ENCODE assay signal across 25 cellular contexts in the genomic region with DNA sequence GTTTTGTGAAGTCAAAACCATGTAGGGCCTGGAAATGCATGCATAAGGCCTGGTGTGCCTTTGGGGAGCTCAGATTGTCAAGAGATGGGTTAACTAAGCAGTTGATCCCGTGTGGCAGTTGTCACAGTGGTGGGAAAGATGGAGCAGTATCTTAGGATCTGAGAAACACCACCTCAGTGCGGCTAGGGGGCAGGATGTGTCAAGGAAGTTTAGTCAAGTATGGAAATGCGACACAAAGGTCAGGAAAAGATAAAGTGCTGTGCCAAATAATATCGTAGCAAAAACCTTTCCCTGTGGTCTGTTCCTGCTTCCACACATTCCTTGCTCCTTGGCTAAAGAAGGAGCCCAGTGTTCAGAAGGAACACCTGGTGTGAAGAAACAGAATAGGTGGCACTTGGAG.
"Had no signal": no experiment of that assay in that cellular context is flagged by ENCODE, and none has a peak within 500 bp of the region (broad histone marks: within the 10 kb centered on the region; RNA-seq: fewer than 3 reads in every experiment).

No MANE protein-coding gene starts in this region.

- H3K27ac Mint-ChIP-seq: activated CD4-positive, alpha-beta memory T cell treated with anti-CD3 and anti-CD28 coated beads, Interleukin-2, amount 10 ng/mL, durations not matched to agents 7 days and 5 days; activated CD4-positive, alpha-beta T cell treated with anti-CD3 and anti-CD28 coated beads, Interleukin-2, amount 10 ng/mL, durations not matched to agents 24 days and 14 days; activated CD8-positive, alpha-beta memory T cell treated with anti-CD3 and anti-CD28 coated beads, Interleukin-2, amount 10 ng/mL, durations not matched to agents 7 days and 5 days; nephron progenitor cell; stimulated activated memory B cell treated with anti-CD40 and anti-IgM and Interleukin-4, amounts not matched to agents 10 μg/mL and 1 μg/mL and 100 μg/mL, for 72 hours; T-helper 17 cell had no signal

- H3K9me3 ChIP-seq: body of pancreas, esophagus squamous epithelium, gastrocnemius medialis, right lobe of liver, stomach had no signal

- H3K4me3 ChIP-seq: body of pancreas, esophagus squamous epithelium, gastrocnemius medialis, right lobe of liver, skin epidermis, stomach, suprapubic skin, tibial nerve had no signal

- H3K27ac ChIP-seq: body of pancreas, esophagus squamous epithelium, gastrocnemius medialis, right lobe of liver, skin epidermis, stomach, suprapubic skin, tibial nerve had no signal

- H3K36me3 Mint-ChIP-seq: activated CD8-positive, alpha-beta memory T cell treated with anti-CD3 and anti-CD28 coated beads, Interleukin-2, amount 10 ng/mL, durations not matched to agents 7 days and 5 days; stimulated activated memory B cell treated with anti-CD40 and anti-IgM and Interleukin-4, amounts not matched to agents 10 μg/mL and 1 μg/mL and 100 μg/mL, for 72 hours had no signal

- H3K36me3 ChIP-seq: esophagus squamous epithelium, gastrocnemius medialis, right lobe of liver, stomach, suprapubic skin, tibial nerve had no signal

- H3K27me3 ChIP-seq: body of pancreas, esophagus squamous epithelium, gastrocnemius medialis, right lobe of liver, suprapubic skin, tibial nerve had no signal

- H3K9me3 Mint-ChIP-seq: activated CD4-positive, alpha-beta memory T cell treated with anti-CD3 and anti-CD28 coated beads, Interleukin-2, amount 10 ng/mL, durations not matched to agents 7 days and 5 days; activated CD4-positive, alpha-beta T cell treated with anti-CD3 and anti-CD28 coated beads, Interleukin-2, amount 10 ng/mL, durations not matched to agents 24 days and 14 days; nephron progenitor cell; stimulated activated memory B cell treated with anti-CD40 and anti-IgM and Interleukin-4, amounts not matched to agents 10 μg/mL and 1 μg/mL and 100 μg/mL, for 72 hours had no signal

- DNase-seq: activated CD4-positive, alpha-beta memory T cell treated with anti-CD3 and anti-CD28 coated beads, Interleukin-2, amount 10 ng/mL, durations not matched to agents 7 days and 5 days; activated CD4-positive, alpha-beta T cell treated with anti-CD3 and anti-CD28 coated beads, Interleukin-2, amount 10 ng/mL, durations not matched to agents 24 days and 14 days; activated CD8-positive, alpha-beta memory T cell treated with anti-CD3 and anti-CD28 coated beads, Interleukin-2, amount 10 ng/mL, durations not matched to agents 7 days and 5 days; activated effector memory CD4-positive, alpha-beta T cell treated with anti-CD3 and anti-CD28 coated beads, Interleukin-2, amount 50 U/mL, for 16 hours; activated naive CD4-positive, alpha-beta T cell treated with anti-CD3 and anti-CD28 coated beads, Interleukin-2, amount 50 U/mL, for 16 hours; activated T-cell treated with anti-CD3 and anti-CD28 coated beads for 4 hours; anterior cingulate cortex; body of pancreas; effector memory CD4-positive, alpha-beta T cell; esophagus squamous epithelium; gastrocnemius medialis; head of caudate nucleus; hypothalamus; nephron progenitor cell; occipital lobe; right lobe of liver; stimulated activated CD4-positive, alpha-beta T cell treated with anti-CD3 and anti-CD28 coated beads, Interleukin-2, amount 100 ng/mL, for 24 hours; stomach; SW 1271; T-helper 17 cell had no signal

- ATAC-seq: activated CD4-positive, CD25-positive, alpha-beta regulatory T cell treated with anti-CD3 and anti-CD28 coated beads, Interleukin-2, amount 50 U/mL, for 24 hours; activated CD8-positive, alpha-beta memory T cell treated with anti-CD3 and anti-CD28 coated beads, Interleukin-2, amount 10 ng/mL, durations not matched to agents 7 days and 5 days; body of pancreas; gastrocnemius medialis; right lobe of liver; stimulated activated memory B cell treated with anti-CD40 and anti-IgM and Interleukin-4, amounts not matched to agents 10 μg/mL and 1 μg/mL and 100 μg/mL, for 72 hours; T-helper 17 cell had no signal

- H3K4me1 ChIP-seq: body of pancreas, esophagus squamous epithelium, gastrocnemius medialis, right lobe of liver, stomach, suprapubic skin, tibial nerve had no signal
